1 cellular context compared by ENCODE assay signal in genomic region chr20:2237059-2237458, GRCh38.
TF ChIP-seq lines count a peak whose summit lies in the region.

No MANE protein-coding gene starts in this region.

TF ChIP-seq in H1, 55 proteins besides CTCF, POLR2A, EP300 and RAD21 (continued from another document):
- TF ChIP-seq CHD7 (IDR thresholded peaks at IDR 0.05; ENCODE audit: insufficient replicate concordance, low read length) (no peak), ZNF274 (IDR thresholded peaks at IDR 0.05; ENCODE audit: borderline replicate concordance, extremely low read depth, low read length) (no peak), BRCA1 (IDR thresholded peaks at IDR 0.05; ENCODE audit: low read depth, low read length) (no peak), JUN (IDR thresholded peaks at IDR 0.05; ENCODE audit: low read depth, low read length) (no peak), SP1 (IDR thresholded peaks at IDR 0.05; ENCODE audit: low read depth, low read length) (no peak), RFX5 (IDR thresholded peaks at IDR 0.05; ENCODE audit: borderline replicate concordance, low read depth, low read length) (no peak), KDM4A (IDR thresholded peaks at IDR 0.05; ENCODE audit: low read depth, low read length, severe bottlenecking) (no peak), POU5F1 (IDR thresholded peaks at IDR 0.05; ENCODE audit: low read depth, low read length) (no peak), EGR1 (IDR thresholded peaks at IDR 0.05; ENCODE audit: borderline replicate concordance, low read depth, low read length) (no peak)
